Comparison of ENCODE assay signal across 1 cellular context in the genomic region with DNA sequence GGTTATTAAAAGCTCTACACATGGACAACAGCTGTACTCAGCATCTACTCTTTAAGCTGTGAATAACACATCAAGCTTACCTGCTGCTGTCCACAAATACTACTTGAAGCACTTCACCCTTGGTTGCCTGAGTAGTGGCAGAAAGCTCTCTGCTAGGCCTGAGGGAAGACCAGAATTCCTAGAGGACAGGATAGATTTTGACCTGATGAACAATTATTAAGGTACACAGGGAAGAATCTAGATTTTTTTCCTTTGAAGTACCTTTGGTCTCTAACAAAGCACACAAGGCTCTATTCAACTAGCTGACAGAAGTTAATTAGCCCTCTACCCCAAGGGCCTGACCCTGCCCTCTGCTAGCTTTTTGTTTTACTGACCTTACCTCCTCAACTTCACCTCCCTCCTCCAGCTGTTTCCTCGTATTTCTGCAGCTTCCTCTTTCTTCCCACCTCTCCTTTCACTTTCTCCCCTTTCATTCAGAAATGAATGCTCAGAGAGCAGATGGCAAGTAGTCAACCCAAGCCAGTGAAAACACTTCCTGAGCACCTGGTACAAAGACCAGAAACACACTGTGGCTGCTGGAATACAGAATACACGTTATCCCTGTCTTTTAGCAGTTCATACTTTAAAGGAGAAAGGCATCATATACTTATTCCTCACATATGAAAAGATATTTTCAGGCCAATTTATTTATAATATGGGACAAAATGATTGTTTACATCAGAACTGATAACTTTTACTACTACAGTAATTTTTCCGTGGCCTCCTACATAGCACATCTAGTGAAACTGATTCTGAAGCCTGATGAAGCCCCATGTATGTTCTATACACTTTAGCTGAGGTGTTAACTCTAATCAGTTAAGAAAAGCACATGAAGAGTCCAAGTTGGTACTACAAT.
TF ChIP-seq lines count a peak whose summit lies in the region.

No MANE protein-coding gene starts in this region.

TF ChIP-seq in HCT116, 20 proteins besides CTCF, POLR2A, EP300 and RAD21 (continued from another document):
- TF ChIP-seq, protein P1, sequence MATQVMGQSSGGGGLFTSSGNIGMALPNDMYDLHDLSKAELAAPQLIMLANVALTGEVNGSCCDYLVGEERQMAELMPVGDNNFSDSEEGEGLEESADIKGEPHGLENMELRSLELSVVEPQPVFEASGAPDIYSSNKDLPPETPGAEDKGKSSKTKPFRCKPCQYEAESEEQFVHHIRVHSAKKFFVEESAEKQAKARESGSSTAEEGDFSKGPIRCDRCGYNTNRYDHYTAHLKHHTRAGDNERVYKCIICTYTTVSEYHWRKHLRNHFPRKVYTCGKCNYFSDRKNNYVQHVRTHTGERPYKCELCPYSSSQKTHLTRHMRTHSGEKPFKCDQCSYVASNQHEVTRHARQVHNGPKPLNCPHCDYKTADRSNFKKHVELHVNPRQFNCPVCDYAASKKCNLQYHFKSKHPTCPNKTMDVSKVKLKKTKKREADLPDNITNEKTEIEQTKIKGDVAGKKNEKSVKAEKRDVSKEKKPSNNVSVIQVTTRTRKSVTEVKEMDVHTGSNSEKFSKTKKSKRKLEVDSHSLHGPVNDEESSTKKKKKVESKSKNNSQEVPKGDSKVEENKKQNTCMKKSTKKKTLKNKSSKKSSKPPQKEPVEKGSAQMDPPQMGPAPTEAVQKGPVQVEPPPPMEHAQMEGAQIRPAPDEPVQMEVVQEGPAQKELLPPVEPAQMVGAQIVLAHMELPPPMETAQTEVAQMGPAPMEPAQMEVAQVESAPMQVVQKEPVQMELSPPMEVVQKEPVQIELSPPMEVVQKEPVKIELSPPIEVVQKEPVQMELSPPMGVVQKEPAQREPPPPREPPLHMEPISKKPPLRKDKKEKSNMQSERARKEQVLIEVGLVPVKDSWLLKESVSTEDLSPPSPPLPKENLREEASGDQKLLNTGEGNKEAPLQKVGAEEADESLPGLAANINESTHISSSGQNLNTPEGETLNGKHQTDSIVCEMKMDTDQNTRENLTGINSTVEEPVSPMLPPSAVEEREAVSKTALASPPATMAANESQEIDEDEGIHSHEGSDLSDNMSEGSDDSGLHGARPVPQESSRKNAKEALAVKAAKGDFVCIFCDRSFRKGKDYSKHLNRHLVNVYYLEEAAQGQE (IDR thresholded peaks at IDR 0.05; ENCODE audit: low read depth): no peak
- no peak for TF ChIP-seq TCF7L2 (IDR thresholded peaks at IDR 0.05; ENCODE audit: borderline replicate concordance, extremely low read depth, insufficient read depth, insufficient read length)
